In genomic region chr9:21996438-21996837, GRCh38 we compare ENCODE assay signal across 9 cellular contexts. TPM values are rescaled to one million over a fixed set of nuclear protein-coding genes. Genes with fewer than 3 reads are reported as not detected.
DNase-seq lines count a peak whose midpoint lies in the region; ATAC-seq and TF ChIP-seq lines count a peak whose summit lies in the region.
"Had no signal": no experiment of that assay in that cellular context is flagged by ENCODE, and none has a peak within 500 bp of the region (broad histone marks: within the 10 kb centered on the region; RNA-seq: fewer than 3 reads in every experiment).

No MANE protein-coding gene starts in this region.

- H3K79me2 ChIP-seq in neural progenitor cell (ENCODE audit: low read depth), result no peaks in the 10 kb centered on the region

- H3K4me3 ChIP-seq in astrocyte of the cerebellum (ENCODE audit: low read depth, low read length), result peak overlapping the region; percentile 78
- peak overlapping the region; percentile 57 for H3K4me3 ChIP-seq in neural progenitor cell

- intact Hi-C loops in activated CD4-positive, alpha-beta T cell treated with anti-CD3 and anti-CD28 coated beads, Interleukin-2, amount 10 ng/mL, durations not matched to agents 24 days and 14 days (cut with micrococcal nuclease), result loop anchor here (1.0 kb wide), 1 partner anchor 12 kb away; no protein-coding TSS in a partner anchor

- no peak overlapping the region for H2AFZ ChIP-seq in neural progenitor cell (replicated peaks)

- H3K27me3 Mint-ChIP-seq in activated CD4-positive, alpha-beta T cell treated with anti-CD3 and anti-CD28 coated beads, Interleukin-2, amount 10 ng/mL, durations not matched to agents 24 days and 14 days, result peaks cover 52% of the 10 kb centered on the region
- H3K27me3 Mint-ChIP-seq in neural progenitor cell (ENCODE audit: insufficient read depth, low read depth), result peaks cover 61% of the 10 kb centered on the region

- peak overlapping the region; percentile 95 for H3K4me2 ChIP-seq in neural progenitor cell

- H3K36me3 Mint-ChIP-seq in activated CD4-positive, alpha-beta T cell treated with anti-CD3 and anti-CD28 coated beads, Interleukin-2, amount 10 ng/mL, durations not matched to agents 24 days and 14 days (ENCODE audit: low read depth), result no peaks in the 10 kb centered on the region
- H3K36me3 Mint-ChIP-seq in neural progenitor cell, result peaks cover 2% of the 10 kb centered on the region

- peaks cover 100% of the 10 kb centered on the region for H3K27me3 ChIP-seq in neural progenitor cell

- peaks cover 34% of the 10 kb centered on the region for H3F3A ChIP-seq in neural progenitor cell (ENCODE audit: low read depth)

- TF ChIP-seq CTCF in astrocyte of the cerebellum (IDR thresholded peaks at IDR 0.05; ENCODE audit: low read depth, low read length, missing control alignments) (no peak), neural progenitor cell (IDR thresholded peaks at IDR 0.05) (no peak)

- H3K27ac Mint-ChIP-seq in activated CD4-positive, alpha-beta T cell treated with anti-CD3 and anti-CD28 coated beads, Interleukin-2, amount 10 ng/mL, durations not matched to agents 24 days and 14 days, result no peak overlapping the region
- H3K27ac Mint-ChIP-seq in neural progenitor cell, result no peak overlapping the region

- peaks cover 24% of the 10 kb centered on the region for H3K4me1 Mint-ChIP-seq in activated CD4-positive, alpha-beta T cell treated with anti-CD3 and anti-CD28 coated beads, Interleukin-2, amount 10 ng/mL, durations not matched to agents 24 days and 14 days
- peaks cover 18% of the 10 kb centered on the region for H3K4me1 Mint-ChIP-seq in neural progenitor cell

- no peak overlapping the region for H3K9ac ChIP-seq in neural progenitor cell

- no peaks in the 10 kb centered on the region for H3K36me3 ChIP-seq in neural progenitor cell

- peaks cover 6% of the 10 kb centered on the region for H3K4me1 ChIP-seq in neural progenitor cell

- H3K4me3 Mint-ChIP-seq in activated CD4-positive, alpha-beta T cell treated with anti-CD3 and anti-CD28 coated beads, Interleukin-2, amount 10 ng/mL, durations not matched to agents 24 days and 14 days, result peak overlapping the region; percentile 88
- peak overlapping the region; percentile 91 for H3K4me3 Mint-ChIP-seq in neural progenitor cell

- no peak for ATAC-seq in HG02798 (IDR thresholded peaks at IDR 0.05; ENCODE audit: poor library complexity, unreplicated experiment)

- H3K9me3 ChIP-seq in neural progenitor cell (ENCODE audit: low read depth), result no peaks in the 10 kb centered on the region

- no peaks in the 10 kb centered on the region for H3K9me3 Mint-ChIP-seq in activated CD4-positive, alpha-beta T cell treated with anti-CD3 and anti-CD28 coated beads, Interleukin-2, amount 10 ng/mL, durations not matched to agents 24 days and 14 days
- H3K9me3 Mint-ChIP-seq in neural progenitor cell, result no peaks in the 10 kb centered on the region

- no peak for DNase-seq in activated CD4-positive, alpha-beta T cell treated with anti-CD3 and anti-CD28 coated beads, Interleukin-2, amount 10 ng/mL, durations not matched to agents 24 days and 14 days
- DNase-seq in activated CD4-positive, alpha-beta T cell treated with anti-CD3 and anti-CD28 coated beads, Interleukin-2, amount 50 U/mL, for 1 hour, result no peak
- DNase-seq in NCI-H446 (lab: John Stamatoyannopoulos, UW) (peak; percentile 32), astrocyte of the cerebellum (ENCODE audit: low read depth) (no peak), neural progenitor cell (ENCODE audit: low spot score) (peak; percentile 51), mesenteric fat pad (ENCODE audit: low spot score) (no peak)
- DNase-seq in stimulated activated naive CD4-positive, alpha-beta T cell (lab: John Stamatoyannopoulos, UW), result no peak
- DNase-seq: effector CD8-positive, alpha-beta T cell had no signal

- H3K27ac ChIP-seq in neural progenitor cell, result no peak overlapping the region

- in situ Hi-C loops in astrocyte of the cerebellum (cut with HindIII; ENCODE audit: low sequenced_read_pairs), result no loop called here

- peaks cover 59% of the 10 kb centered on the region for H4K20me1 ChIP-seq in neural progenitor cell (ENCODE audit: low read depth)

RNA-seq across cellular contexts. Expression of gene CDKN2B-AS1, which starts 1.8 kb away (rescaled TPM):
- total RNA-seq in activated CD4-positive, alpha-beta T cell treated with anti-CD3 and anti-CD28 coated beads, Interleukin-2, amount 10 ng/mL, durations not matched to agents 24 days and 14 days, result 0.42 and 0.78 TPM in 2 replicates
- total RNA-seq in neural progenitor cell (ENCODE audit: low replicate concordance), result not detected in 2 replicates
- total RNA-seq in mesenteric fat pad, result 0.64 TPM

RNA-seq across cellular contexts. Expression of gene CDKN2A, which starts 2.2 kb away (rescaled TPM):
- total RNA-seq in activated CD4-positive, alpha-beta T cell treated with anti-CD3 and anti-CD28 coated beads, Interleukin-2, amount 10 ng/mL, durations not matched to agents 24 days and 14 days, result 2.5 and 3.7 TPM in 2 replicates
- total RNA-seq in neural progenitor cell (ENCODE audit: low replicate concordance), result not detected in 2 replicates
- 4.2 TPM for total RNA-seq in mesenteric fat pad

RNA-seq across cellular contexts. Expression of gene CDKN2B, which starts 12.7 kb away (rescaled TPM):
- total RNA-seq in activated CD4-positive, alpha-beta T cell treated with anti-CD3 and anti-CD28 coated beads, Interleukin-2, amount 10 ng/mL, durations not matched to agents 24 days and 14 days, result 0.21 and 0.33 TPM in 2 replicates
- total RNA-seq in neural progenitor cell (ENCODE audit: low replicate concordance) (0.06 and 0.07 TPM in 2 replicates), mesenteric fat pad (68.7 TPM)

Comparison
In these comparisons a context has a peak if more than half of its experiments do, and no peak if none do; other contexts are left out.
1. DNase-seq: peak in NCI-H446 (2 of 2) and neural progenitor cell (single experiment); none in activated CD4-positive, alpha-beta T cell treated with anti-CD3 and anti-CD28 coated beads, Interleukin-2, amount 10 ng/mL, durations not matched to agents 24 days and 14 days (single experiment), activated CD4-positive, alpha-beta T cell treated with anti-CD3 and anti-CD28 coated beads, Interleukin-2, amount 50 U/mL, for 1 hour (single experiment), astrocyte of the cerebellum (single experiment), mesenteric fat pad (single experiment) and stimulated activated naive CD4-positive, alpha-beta T cell (0 of 6).
2. RNA of gene CDKN2B, which starts 12.7 kb away (total RNA-seq): 68.7 TPM in mesenteric fat pad (single experiment); 0.21 to 0.33 TPM in activated CD4-positive, alpha-beta T cell treated with anti-CD3 and anti-CD28 coated beads, Interleukin-2, amount 10 ng/mL, durations not matched to agents 24 days and 14 days and 0.06 to 0.07 TPM in neural progenitor cell; every median in the first group is over 10 times any median in the second.